In the genomic region with DNA sequence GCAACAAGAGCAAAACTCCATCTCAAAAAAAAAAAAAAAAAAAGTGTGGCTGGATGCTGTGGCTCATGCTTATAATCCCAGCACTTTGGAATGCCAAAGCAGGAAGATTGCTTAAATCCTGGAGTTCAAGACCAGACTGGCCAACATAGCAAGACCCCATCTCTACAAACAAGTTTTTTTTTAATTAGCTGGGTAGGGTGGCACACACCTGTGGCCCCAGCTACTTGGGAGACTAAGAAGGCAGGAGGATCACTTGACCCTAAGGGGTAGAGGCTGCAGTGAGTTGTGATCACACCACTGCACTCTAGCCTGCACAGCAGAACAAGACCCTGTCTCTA, we compare ENCODE assay signal across 1 cellular context.
A peak's percentile ranks its signal among the peaks of the same experiment; 100 is the strongest.
TF ChIP-seq lines count a peak whose summit lies in the region.

No MANE protein-coding gene starts in this region.

TF ChIP-seq in K562, 482 proteins besides CTCF, POLR2A, EP300 and RAD21:
- no peak for TF ChIP-seq SMAD1 (IDR thresholded peaks at IDR 0.05; ENCODE audit: low read depth, low read length, partially characterized antibody)
- peak; percentile 66 for TF ChIP-seq RBM25 (IDR thresholded peaks at IDR 0.05; ENCODE audit: low read depth, low read length, severe bottlenecking)
- no peak for TF ChIP-seq HDAC2 (IDR thresholded peaks at IDR 0.05)
- TF ChIP-seq MCM2 (IDR thresholded peaks at IDR 0.05; ENCODE audit: low read depth): no peak
- TF ChIP-seq HDAC1 (IDR thresholded peaks at IDR 0.05): no peak
- TF ChIP-seq BCOR (IDR thresholded peaks at IDR 0.05): peak; percentile 49; the same call in 1 of the 2 replicates
- no peak for TF ChIP-seq MEF2D (tag; conservative IDR thresholded peaks at IDR 0.05; ENCODE audit: low read depth)
- no peak for TF ChIP-seq ZNF561 (CRISPR knock-in tag; conservative IDR thresholded peaks at IDR 0.05)
- TF ChIP-seq FOXM1 (IDR thresholded peaks at IDR 0.05; ENCODE audit: low read depth): no peak
- TF ChIP-seq FOXM1 (CRISPR knock-in tag; IDR thresholded peaks at IDR 0.05; ENCODE audit: low read depth): no peak
- TF ChIP-seq, protein P1, sequence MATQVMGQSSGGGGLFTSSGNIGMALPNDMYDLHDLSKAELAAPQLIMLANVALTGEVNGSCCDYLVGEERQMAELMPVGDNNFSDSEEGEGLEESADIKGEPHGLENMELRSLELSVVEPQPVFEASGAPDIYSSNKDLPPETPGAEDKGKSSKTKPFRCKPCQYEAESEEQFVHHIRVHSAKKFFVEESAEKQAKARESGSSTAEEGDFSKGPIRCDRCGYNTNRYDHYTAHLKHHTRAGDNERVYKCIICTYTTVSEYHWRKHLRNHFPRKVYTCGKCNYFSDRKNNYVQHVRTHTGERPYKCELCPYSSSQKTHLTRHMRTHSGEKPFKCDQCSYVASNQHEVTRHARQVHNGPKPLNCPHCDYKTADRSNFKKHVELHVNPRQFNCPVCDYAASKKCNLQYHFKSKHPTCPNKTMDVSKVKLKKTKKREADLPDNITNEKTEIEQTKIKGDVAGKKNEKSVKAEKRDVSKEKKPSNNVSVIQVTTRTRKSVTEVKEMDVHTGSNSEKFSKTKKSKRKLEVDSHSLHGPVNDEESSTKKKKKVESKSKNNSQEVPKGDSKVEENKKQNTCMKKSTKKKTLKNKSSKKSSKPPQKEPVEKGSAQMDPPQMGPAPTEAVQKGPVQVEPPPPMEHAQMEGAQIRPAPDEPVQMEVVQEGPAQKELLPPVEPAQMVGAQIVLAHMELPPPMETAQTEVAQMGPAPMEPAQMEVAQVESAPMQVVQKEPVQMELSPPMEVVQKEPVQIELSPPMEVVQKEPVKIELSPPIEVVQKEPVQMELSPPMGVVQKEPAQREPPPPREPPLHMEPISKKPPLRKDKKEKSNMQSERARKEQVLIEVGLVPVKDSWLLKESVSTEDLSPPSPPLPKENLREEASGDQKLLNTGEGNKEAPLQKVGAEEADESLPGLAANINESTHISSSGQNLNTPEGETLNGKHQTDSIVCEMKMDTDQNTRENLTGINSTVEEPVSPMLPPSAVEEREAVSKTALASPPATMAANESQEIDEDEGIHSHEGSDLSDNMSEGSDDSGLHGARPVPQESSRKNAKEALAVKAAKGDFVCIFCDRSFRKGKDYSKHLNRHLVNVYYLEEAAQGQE (CRISPR knock-in tag; IDR thresholded peaks at IDR 0.05; ENCODE audit: low read depth): no peak
- TF ChIP-seq, protein P2, sequence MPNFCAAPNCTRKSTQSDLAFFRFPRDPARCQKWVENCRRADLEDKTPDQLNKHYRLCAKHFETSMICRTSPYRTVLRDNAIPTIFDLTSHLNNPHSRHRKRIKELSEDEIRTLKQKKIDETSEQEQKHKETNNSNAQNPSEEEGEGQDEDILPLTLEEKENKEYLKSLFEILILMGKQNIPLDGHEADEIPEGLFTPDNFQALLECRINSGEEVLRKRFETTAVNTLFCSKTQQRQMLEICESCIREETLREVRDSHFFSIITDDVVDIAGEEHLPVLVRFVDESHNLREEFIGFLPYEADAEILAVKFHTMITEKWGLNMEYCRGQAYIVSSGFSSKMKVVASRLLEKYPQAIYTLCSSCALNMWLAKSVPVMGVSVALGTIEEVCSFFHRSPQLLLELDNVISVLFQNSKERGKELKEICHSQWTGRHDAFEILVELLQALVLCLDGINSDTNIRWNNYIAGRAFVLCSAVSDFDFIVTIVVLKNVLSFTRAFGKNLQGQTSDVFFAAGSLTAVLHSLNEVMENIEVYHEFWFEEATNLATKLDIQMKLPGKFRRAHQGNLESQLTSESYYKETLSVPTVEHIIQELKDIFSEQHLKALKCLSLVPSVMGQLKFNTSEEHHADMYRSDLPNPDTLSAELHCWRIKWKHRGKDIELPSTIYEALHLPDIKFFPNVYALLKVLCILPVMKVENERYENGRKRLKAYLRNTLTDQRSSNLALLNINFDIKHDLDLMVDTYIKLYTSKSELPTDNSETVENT (CRISPR knock-in tag; IDR thresholded peaks at IDR 0.05): no peak
- TF ChIP-seq KAT8 (IDR thresholded peaks at IDR 0.05; ENCODE audit: low read depth): no peak
- no peak for TF ChIP-seq TBL1XR1 (IDR thresholded peaks at IDR 0.05; ENCODE audit: low read length in 2 of 2)
- TF ChIP-seq, protein P3, sequence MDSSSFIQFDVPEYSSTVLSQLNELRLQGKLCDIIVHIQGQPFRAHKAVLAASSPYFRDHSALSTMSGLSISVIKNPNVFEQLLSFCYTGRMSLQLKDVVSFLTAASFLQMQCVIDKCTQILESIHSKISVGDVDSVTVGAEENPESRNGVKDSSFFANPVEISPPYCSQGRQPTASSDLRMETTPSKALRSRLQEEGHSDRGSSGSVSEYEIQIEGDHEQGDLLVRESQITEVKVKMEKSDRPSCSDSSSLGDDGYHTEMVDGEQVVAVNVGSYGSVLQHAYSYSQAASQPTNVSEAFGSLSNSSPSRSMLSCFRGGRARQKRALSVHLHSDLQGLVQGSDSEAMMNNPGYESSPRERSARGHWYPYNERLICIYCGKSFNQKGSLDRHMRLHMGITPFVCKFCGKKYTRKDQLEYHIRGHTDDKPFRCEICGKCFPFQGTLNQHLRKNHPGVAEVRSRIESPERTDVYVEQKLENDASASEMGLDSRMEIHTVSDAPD (CRISPR knock-in tag; IDR thresholded peaks at IDR 0.05): no peak
- TF ChIP-seq HLTF (IDR thresholded peaks at IDR 0.05): no peak
- peak; percentile 86 for TF ChIP-seq ZNF121 (CRISPR knock-in tag; conservative IDR thresholded peaks at IDR 0.05)
- no peak for TF ChIP-seq ZNF79 (CRISPR knock-in tag; IDR thresholded peaks at IDR 0.05; ENCODE audit: low read depth)
- TF ChIP-seq ZNF830 (CRISPR knock-in tag; IDR thresholded peaks at IDR 0.05): no peak
- no peak for TF ChIP-seq MAFK (IDR thresholded peaks at IDR 0.05; ENCODE audit: low read length)
- TF ChIP-seq SAFB (IDR thresholded peaks at IDR 0.05; ENCODE audit: borderline replicate concordance, low read depth, low read length): no peak
- no peak for TF ChIP-seq ZNF24 (IDR thresholded peaks at IDR 0.05)
- TF ChIP-seq, protein P4, sequence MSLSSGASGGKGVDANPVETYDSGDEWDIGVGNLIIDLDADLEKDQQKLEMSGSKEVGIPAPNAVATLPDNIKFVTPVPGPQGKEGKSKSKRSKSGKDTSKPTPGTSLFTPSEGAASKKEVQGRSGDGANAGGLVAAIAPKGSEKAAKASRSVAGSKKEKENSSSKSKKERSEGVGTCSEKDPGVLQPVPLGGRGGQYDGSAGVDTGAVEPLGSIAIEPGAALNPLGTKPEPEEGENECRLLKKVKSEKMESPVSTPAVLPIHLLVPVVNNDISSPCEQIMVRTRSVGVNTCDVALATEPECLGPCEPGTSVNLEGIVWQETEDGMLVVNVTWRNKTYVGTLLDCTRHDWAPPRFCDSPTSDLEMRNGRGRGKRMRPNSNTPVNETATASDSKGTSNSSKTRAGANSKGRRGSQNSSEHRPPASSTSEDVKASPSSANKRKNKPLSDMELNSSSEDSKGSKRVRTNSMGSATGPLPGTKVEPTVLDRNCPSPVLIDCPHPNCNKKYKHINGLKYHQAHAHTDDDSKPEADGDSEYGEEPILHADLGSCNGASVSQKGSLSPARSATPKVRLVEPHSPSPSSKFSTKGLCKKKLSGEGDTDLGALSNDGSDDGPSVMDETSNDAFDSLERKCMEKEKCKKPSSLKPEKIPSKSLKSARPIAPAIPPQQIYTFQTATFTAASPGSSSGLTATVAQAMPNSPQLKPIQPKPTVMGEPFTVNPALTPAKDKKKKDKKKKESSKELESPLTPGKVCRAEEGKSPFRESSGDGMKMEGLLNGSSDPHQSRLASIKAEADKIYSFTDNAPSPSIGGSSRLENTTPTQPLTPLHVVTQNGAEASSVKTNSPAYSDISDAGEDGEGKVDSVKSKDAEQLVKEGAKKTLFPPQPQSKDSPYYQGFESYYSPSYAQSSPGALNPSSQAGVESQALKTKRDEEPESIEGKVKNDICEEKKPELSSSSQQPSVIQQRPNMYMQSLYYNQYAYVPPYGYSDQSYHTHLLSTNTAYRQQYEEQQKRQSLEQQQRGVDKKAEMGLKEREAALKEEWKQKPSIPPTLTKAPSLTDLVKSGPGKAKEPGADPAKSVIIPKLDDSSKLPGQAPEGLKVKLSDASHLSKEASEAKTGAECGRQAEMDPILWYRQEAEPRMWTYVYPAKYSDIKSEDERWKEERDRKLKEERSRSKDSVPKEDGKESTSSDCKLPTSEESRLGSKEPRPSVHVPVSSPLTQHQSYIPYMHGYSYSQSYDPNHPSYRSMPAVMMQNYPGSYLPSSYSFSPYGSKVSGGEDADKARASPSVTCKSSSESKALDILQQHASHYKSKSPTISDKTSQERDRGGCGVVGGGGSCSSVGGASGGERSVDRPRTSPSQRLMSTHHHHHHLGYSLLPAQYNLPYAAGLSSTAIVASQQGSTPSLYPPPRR (CRISPR knock-in tag; IDR thresholded peaks at IDR 0.05; ENCODE audit: borderline replicate concordance): no peak
- no peak for TF ChIP-seq FOXJ3 (CRISPR knock-in tag; IDR thresholded peaks at IDR 0.05)
TF ChIP-seq in K562: peak in this region for 3.
